1 cellular context compared by ENCODE assay signal in genomic region chr11:96342971-96343711, GRCh38.
TF ChIP-seq lines count a peak whose summit lies in the region.

TSS of gene MAML2 (minus strand) at chr11:96343195. CDS start at chr11:96341895, 1,300 bp downstream.

TF ChIP-seq in K562, 482 proteins besides CTCF, POLR2A, EP300 and RAD21 (continued from another document and continues in another):
- TF ChIP-seq ESRRA (IDR thresholded peaks at IDR 0.05; ENCODE audit: borderline replicate concordance, low read depth) (no peak), FIP1L1 (IDR thresholded peaks at IDR 0.05; ENCODE audit: low read depth, low read length, poor library complexity, severe bottlenecking) (no peak), PREB (CRISPR knock-in tag; IDR thresholded peaks at IDR 0.05) (0 out of 2 replicates have a peak, but pooled peaks have one; percentile 50), TAF9B (IDR thresholded peaks at IDR 0.05; ENCODE audit: partially characterized antibody) (no peak), GATA2 (CRISPR knock-in tag; IDR thresholded peaks at IDR 0.05) (no peak), RFX7 (CRISPR knock-in tag; IDR thresholded peaks at IDR 0.05) (no peak), ATF1 (CRISPR knock-in tag; IDR thresholded peaks at IDR 0.05) (no peak), ATF1 (tag; IDR thresholded peaks at IDR 0.05) (no peak), ELF4 (CRISPR knock-in tag; IDR thresholded peaks at IDR 0.05) (no peak), RBM25 (IDR thresholded peaks at IDR 0.05; ENCODE audit: low read depth, low read length, severe bottlenecking) (no peak), TAF7 (tag; IDR thresholded peaks at IDR 0.05) (no peak), TGIF2 (CRISPR knock-in tag; IDR thresholded peaks at IDR 0.05) (no peak), ZNF79 (CRISPR knock-in tag; IDR thresholded peaks at IDR 0.05; ENCODE audit: low read depth) (no peak), TRIM28 (IDR thresholded peaks at IDR 0.05) (no peak), MBD2 (IDR thresholded peaks at IDR 0.05; ENCODE audit: borderline replicate concordance, low read depth) (no peak), LCOR (CRISPR knock-in tag; IDR thresholded peaks at IDR 0.05) (0 out of 2 replicates have a peak, but pooled peaks have one; percentile 63), RUNX1 (IDR thresholded peaks at IDR 0.05; ENCODE audit: low read depth) (no peak), RCOR1 (IDR thresholded peaks at IDR 0.05; ENCODE audit: borderline replicate concordance in 1 of 2, low read depth in 2 of 2, low read length in 2 of 2) (peak in 1 of 2 experiments; percentile 81; a peak in 2 of 4 replicates), UBTF (IDR thresholded peaks at IDR 0.05; ENCODE audit: borderline replicate concordance in 1 of 2, low read depth in 2 of 2, low read length in 2 of 2) (0 out of 4 replicates have a peak, but pooled peaks of 1 of the 2 experiments have one; percentile 46), MXI1 (IDR thresholded peaks at IDR 0.05; ENCODE audit: low read depth, low read length) (no peak), ZNF253 (CRISPR knock-in tag; conservative IDR thresholded peaks at IDR 0.05) (no peak), IFI16 (CRISPR knock-in tag; IDR thresholded peaks at IDR 0.05) (no peak), SRF (CRISPR knock-in tag; IDR thresholded peaks at IDR 0.05) (no peak), TBP (optimal IDR thresholded peaks at IDR 0.05; ENCODE audit: low read depth, low read length) (peak; percentile 32), SAFB (IDR thresholded peaks at IDR 0.05; ENCODE audit: borderline replicate concordance, low read depth, low read length) (no peak), ZNF384 (IDR thresholded peaks at IDR 0.05; ENCODE audit: low read depth, low read length) (peak; percentile 68; the same call in 1 of the 2 replicates), ZNF146 (CRISPR knock-in tag; IDR thresholded peaks at IDR 0.05; ENCODE audit: unreplicated experiment) (no peak), NFATC3 (IDR thresholded peaks at IDR 0.05) (no peak), TCF7 (IDR thresholded peaks at IDR 0.05; ENCODE audit: borderline replicate concordance) (no peak), ZZZ3 (IDR thresholded peaks at IDR 0.05) (no peak), POLR3A (IDR thresholded peaks at IDR 0.05; ENCODE audit: borderline replicate concordance, extremely low read depth, insufficient read depth, insufficient read length) (no peak), L3MBTL2 (IDR thresholded peaks at IDR 0.05) (no peak), CAMTA2 (CRISPR knock-in tag; conservative IDR thresholded peaks at IDR 0.05) (no peak), NFE2 (IDR thresholded peaks at IDR 0.05; ENCODE audit: low read depth) (0 out of 2 replicates have a peak, but pooled peaks have one; percentile 3), PHB (CRISPR knock-in tag; IDR thresholded peaks at IDR 0.05) (no peak), BRCA1 (IDR thresholded peaks at IDR 0.05) (no peak), BRCA1 (CRISPR knock-in tag; IDR thresholded peaks at IDR 0.05) (no peak), ZNF766 (CRISPR knock-in tag; conservative IDR thresholded peaks at IDR 0.05) (no peak), HLTF (IDR thresholded peaks at IDR 0.05) (no peak), CBX5 (IDR thresholded peaks at IDR 0.05; ENCODE audit: borderline replicate concordance, low read depth) (peak; percentile 46; the same call in 1 of the 2 replicates), STAT5B (CRISPR knock-in tag; IDR thresholded peaks at IDR 0.05) (no peak), SMARCE1 (IDR thresholded peaks at IDR 0.05) (no peak), NFRKB (IDR thresholded peaks at IDR 0.05; ENCODE audit: low read depth) (no peak), ZNF584 (CRISPR knock-in tag; IDR thresholded peaks at IDR 0.05; ENCODE audit: low read depth) (no peak), ZNF263 (CRISPR knock-in tag; IDR thresholded peaks at IDR 0.05; ENCODE audit: borderline replicate concordance) (no peak), PRMT5 (CRISPR knock-in tag; IDR thresholded peaks at IDR 0.05) (no peak), FOSL1 (tag; conservative IDR thresholded peaks at IDR 0.05) (peak; percentile 80), ASH1L (IDR thresholded peaks at IDR 0.05; ENCODE audit: borderline replicate concordance, low read depth, partially characterized antibody) (no peak), MAZ (CRISPR knock-in tag; conservative IDR thresholded peaks at IDR 0.05 in 1 of 2, IDR thresholded peaks at IDR 0.05 in 1 of 2) (peak in 1 of 2 experiments; percentile 87; a peak in 2 of 4 replicates), ARID2 (IDR thresholded peaks at IDR 0.05) (no peak), NBN (IDR thresholded peaks at IDR 0.05; ENCODE audit: low read depth) (no peak; the same call in 1 of the 2 replicates), ADNP (tag; IDR thresholded peaks at IDR 0.05) (no peak), TEAD1 (CRISPR knock-in tag; IDR thresholded peaks at IDR 0.05) (0 out of 4 replicates have a peak, but pooled peaks of 1 of the 2 experiments have one; percentile 14), ZNF668 (CRISPR knock-in tag; IDR thresholded peaks at IDR 0.05) (no peak), MAX (CRISPR knock-in tag; IDR thresholded peaks at IDR 0.05) (no peak), ELF1 (tag; IDR thresholded peaks at IDR 0.05) (no peak), ZNF3 (CRISPR knock-in tag; IDR thresholded peaks at IDR 0.05) (no peak)
- TF ChIP-seq, protein P1, sequence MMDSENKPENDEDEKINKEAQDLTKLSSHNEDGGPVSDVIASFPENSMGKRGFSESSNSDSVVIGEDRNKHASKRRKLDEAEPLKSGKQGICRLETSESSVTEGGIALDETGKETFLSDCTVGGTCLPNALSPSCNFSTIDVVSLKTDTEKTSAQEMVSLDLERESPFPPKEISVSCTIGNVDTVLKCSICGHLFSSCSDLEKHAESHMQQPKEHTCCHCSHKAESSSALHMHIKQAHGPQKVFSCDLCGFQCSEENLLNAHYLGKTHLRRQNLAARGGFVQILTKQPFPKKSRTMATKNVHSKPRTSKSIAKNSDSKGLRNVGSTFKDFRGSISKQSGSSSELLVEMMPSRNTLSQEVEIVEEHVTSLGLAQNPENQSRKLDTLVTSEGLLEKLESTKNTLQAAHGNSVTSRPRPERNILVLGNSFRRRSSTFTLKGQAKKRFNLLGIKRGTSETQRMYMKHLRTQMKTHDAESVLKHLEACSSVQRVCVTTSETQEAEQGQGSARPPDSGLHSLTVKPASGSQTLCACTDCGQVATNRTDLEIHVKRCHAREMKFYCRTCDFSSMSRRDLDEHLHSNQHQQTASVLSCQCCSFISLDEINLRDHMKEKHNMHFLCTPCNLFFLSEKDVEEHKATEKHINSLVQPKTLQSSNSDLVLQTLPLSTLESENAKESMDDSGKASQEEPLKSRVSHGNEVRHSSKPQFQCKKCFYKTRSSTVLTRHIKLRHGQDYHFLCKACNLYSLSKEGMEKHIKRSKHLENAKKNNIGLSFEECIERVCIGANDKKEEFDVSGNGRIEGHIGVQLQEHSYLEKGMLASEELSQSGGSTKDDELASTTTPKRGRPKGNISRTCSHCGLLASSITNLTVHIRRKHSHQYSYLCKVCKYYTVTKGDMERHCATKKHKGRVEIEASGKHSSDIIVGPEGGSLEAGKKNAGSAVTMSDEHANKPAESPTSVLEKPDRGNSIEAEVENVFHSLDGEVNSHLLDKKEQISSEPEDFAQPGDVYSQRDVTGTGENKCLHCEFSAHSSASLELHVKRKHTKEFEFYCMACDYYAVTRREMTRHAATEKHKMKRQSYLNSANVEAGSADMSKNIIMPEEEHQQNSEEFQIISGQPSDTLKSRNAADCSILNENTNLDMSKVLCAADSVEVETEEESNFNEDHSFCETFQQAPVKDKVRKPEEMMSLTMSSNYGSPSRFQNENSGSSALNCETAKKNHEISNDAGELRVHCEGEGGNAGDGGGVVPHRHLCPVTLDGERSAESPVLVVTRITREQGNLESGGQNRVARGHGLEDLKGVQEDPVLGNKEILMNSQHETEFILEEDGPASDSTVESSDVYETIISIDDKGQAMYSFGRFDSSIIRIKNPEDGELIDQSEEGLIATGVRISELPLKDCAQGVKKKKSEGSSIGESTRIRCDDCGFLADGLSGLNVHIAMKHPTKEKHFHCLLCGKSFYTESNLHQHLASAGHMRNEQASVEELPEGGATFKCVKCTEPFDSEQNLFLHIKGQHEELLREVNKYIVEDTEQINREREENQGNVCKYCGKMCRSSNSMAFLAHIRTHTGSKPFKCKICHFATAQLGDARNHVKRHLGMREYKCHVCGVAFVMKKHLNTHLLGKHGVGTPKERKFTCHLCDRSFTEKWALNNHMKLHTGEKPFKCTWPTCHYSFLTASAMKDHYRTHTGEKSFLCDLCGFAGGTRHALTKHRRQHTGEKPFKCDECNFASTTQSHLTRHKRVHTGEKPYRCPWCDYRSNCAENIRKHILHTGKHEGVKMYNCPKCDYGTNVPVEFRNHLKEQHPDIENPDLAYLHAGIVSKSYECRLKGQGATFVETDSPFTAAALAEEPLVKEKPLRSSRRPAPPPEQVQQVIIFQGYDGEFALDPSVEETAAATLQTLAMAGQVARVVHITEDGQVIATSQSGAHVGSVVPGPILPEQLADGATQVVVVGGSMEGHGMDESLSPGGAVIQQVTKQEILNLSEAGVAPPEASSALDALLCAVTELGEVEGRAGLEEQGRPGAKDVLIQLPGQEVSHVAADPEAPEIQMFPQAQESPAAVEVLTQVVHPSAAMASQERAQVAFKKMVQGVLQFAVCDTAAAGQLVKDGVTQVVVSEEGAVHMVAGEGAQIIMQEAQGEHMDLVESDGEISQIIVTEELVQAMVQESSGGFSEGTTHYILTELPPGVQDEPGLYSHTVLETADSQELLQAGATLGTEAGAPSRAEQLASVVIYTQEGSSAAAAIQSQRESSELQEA (IDR thresholded peaks at IDR 0.05; ENCODE audit: low read depth): no peak
- TF ChIP-seq, protein P2, sequence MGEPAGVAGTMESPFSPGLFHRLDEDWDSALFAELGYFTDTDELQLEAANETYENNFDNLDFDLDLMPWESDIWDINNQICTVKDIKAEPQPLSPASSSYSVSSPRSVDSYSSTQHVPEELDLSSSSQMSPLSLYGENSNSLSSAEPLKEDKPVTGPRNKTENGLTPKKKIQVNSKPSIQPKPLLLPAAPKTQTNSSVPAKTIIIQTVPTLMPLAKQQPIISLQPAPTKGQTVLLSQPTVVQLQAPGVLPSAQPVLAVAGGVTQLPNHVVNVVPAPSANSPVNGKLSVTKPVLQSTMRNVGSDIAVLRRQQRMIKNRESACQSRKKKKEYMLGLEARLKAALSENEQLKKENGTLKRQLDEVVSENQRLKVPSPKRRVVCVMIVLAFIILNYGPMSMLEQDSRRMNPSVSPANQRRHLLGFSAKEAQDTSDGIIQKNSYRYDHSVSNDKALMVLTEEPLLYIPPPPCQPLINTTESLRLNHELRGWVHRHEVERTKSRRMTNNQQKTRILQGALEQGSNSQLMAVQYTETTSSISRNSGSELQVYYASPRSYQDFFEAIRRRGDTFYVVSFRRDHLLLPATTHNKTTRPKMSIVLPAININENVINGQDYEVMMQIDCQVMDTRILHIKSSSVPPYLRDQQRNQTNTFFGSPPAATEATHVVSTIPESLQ (CRISPR knock-in tag; IDR thresholded peaks at IDR 0.05): no peak
- TF ChIP-seq, protein P3, sequence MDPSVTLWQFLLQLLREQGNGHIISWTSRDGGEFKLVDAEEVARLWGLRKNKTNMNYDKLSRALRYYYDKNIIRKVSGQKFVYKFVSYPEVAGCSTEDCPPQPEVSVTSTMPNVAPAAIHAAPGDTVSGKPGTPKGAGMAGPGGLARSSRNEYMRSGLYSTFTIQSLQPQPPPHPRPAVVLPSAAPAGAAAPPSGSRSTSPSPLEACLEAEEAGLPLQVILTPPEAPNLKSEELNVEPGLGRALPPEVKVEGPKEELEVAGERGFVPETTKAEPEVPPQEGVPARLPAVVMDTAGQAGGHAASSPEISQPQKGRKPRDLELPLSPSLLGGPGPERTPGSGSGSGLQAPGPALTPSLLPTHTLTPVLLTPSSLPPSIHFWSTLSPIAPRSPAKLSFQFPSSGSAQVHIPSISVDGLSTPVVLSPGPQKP (CRISPR knock-in tag; IDR thresholded peaks at IDR 0.05): no peak
- TF ChIP-seq, protein P4, sequence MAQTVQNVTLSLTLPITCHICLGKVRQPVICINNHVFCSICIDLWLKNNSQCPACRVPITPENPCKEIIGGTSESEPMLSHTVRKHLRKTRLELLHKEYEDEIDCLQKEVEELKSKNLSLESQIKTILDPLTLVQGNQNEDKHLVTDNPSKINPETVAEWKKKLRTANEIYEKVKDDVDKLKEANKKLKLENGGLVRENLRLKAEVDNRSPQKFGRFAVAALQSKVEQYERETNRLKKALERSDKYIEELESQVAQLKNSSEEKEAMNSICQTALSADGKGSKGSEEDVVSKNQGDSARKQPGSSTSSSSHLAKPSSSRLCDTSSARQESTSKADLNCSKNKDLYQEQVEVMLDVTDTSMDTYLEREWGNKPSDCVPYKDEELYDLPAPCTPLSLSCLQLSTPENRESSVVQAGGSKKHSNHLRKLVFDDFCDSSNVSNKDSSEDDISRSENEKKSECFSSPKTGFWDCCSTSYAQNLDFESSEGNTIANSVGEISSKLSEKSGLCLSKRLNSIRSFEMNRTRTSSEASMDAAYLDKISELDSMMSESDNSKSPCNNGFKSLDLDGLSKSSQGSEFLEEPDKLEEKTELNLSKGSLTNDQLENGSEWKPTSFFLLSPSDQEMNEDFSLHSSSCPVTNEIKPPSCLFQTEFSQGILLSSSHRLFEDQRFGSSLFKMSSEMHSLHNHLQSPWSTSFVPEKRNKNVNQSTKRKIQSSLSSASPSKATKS (CRISPR knock-in tag; IDR thresholded peaks at IDR 0.05): no peak
